Comparison of ENCODE assay signal across 8 cellular contexts in the genomic region with DNA sequence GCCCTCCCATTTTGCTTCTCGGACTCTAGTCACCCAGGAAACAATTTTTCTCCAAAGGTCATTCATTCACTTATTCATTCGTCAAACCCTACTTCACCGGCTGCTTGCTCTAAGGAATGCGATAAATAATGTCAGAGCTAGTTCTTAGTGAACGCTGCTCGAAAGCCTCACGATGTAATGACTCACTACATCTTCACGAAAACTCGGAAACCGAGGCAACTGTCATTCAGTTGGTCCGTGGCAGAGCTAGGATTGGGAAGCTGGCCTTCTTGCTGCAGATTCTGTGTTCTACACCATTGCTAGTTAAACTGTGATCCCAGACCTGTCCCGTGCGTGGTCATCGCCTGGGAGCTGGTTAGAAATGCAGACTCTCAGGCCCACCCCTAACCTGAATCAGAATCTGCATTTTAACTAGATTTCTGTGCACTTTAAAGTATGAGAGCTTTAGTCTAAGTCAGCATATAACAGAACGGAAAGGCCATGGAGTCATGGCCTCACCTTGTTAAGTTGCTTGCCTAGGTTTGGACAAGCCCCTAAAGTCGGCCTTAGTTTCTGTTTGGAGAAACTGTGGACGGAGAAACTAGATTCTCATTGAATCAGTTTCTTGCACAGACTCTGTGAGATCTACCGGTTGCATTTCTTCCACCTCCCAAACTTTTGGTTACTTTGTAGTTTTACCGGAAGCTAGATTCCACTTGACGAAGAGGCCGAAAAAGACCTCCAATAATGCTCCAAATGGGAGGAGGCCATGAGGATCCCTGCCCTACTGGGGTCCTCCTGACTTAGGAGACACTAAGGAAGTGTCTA. TPM values are rescaled to one million over a fixed set of nuclear protein-coding genes. Genes with fewer than 3 reads are reported as not detected.
DNase-seq lines count a peak whose midpoint lies in the region; ATAC-seq and TF ChIP-seq lines count a peak whose summit lies in the region.

No MANE protein-coding gene starts in this region.

- WGBS in testis, 2 donors, result 15 to 21% methylated on average over 21 of the region's 21 CpGs

- no peak for TF ChIP-seq CTCF in GM12865 (IDR thresholded peaks at IDR 0.05; ENCODE audit: insufficient read depth, low read depth, low read length, missing control alignments)
- TF ChIP-seq CTCF in ascending aorta (IDR thresholded peaks at IDR 0.05), result no peak
- TF ChIP-seq CTCF in testis (IDR thresholded peaks at IDR 0.05), result no peak

- H3K36me3 ChIP-seq in HUES6 (ENCODE audit: control insufficient read depth, insufficient read depth, low read length), result peaks cover 6% of the 10 kb centered on the region; the same call in 1 of the 2 replicates
- no peaks in the 10 kb centered on the region for H3K36me3 ChIP-seq in ascending aorta
- no peaks in the 10 kb centered on the region for H3K36me3 ChIP-seq in testis (ENCODE audit: low read depth, missing control alignments)

- peak overlapping the region; percentile 22 for H3K9ac ChIP-seq in HUES6 (ENCODE audit: low read length)

- DNase-seq in GM12865 (ENCODE audit: low read depth), result no peak
- DNase-seq in ascending aorta (ENCODE audit: low spot score in 2 of 2), result no peak
- DNase-seq in testis, result no peak
- DNase-seq in NCI-H1694 treated with DMSO at 0.1 percent for 48 hours (lab: John Stamatoyannopoulos, UW), result no peak
- no peak for DNase-seq in SW 1271 (lab: John Stamatoyannopoulos, UW)

- no peak for ATAC-seq in HG02588 (IDR thresholded peaks at IDR 0.05; ENCODE audit: unreplicated experiment)

- H3K27me3 ChIP-seq in HUES6 (ENCODE audit: control insufficient read depth, insufficient read depth, low read length) (no peaks in the 10 kb centered on the region), ascending aorta (no peaks in the 10 kb centered on the region), layer of hippocampus (ENCODE audit: control insufficient read depth, insufficient read depth, low read length) (no peaks in the 10 kb centered on the region), testis (no peaks in the 10 kb centered on the region)

- no peak for TF ChIP-seq POLR2A in testis (IDR thresholded peaks at IDR 0.05)

- H3K9me3 ChIP-seq in HUES6 (ENCODE audit: control insufficient read depth, insufficient read depth, low read depth, low read length) (no peaks in the 10 kb centered on the region), ascending aorta (no peaks in the 10 kb centered on the region), testis (no peaks in the 10 kb centered on the region)

- intact Hi-C loops in ascending aorta (cut with DNase I) (loop anchor here (10.0 kb wide), 1 partner anchor 623 kb away; a partner anchor contains a TSS), testis (cut with DNase I; ENCODE audit: low total_unique reads) (no loop called here)

- peak overlapping the region; percentile 72 for H3K4me3 ChIP-seq in GM12865 (ENCODE audit: low read depth, low read length)
- peak overlapping the region; percentile 82 for H3K4me3 ChIP-seq in HUES6 (ENCODE audit: low read depth, low read length)
- H3K4me3 ChIP-seq in ascending aorta, result peak overlapping the region; percentile 84 to 93
- H3K4me3 ChIP-seq in testis, result peak overlapping the region; percentile 70 to 81

- peaks cover 25% of the 10 kb centered on the region for H3K4me1 ChIP-seq in HUES6 (ENCODE audit: control insufficient read depth, insufficient read depth, low read length)
- H3K4me1 ChIP-seq in ascending aorta, result peaks cover 4 to 20% of the 10 kb centered on the region in 2 donors
- H3K4me1 ChIP-seq in testis, result peaks cover 36% of the 10 kb centered on the region

- H3K27ac ChIP-seq in HUES6 (ENCODE audit: low read depth, low read length) (no peak overlapping the region), ascending aorta (peak overlapping the region; percentile 46 to 83), layer of hippocampus (ENCODE audit: low read depth, low read length) (peak overlapping the region; percentile 68), testis (peak overlapping the region in 1 of 2 donors; percentile 29)

RNA-seq across cellular contexts. Expression of a gene that starts 0.6 kb away (rescaled TPM):
- 130 TPM for total RNA-seq in ascending aorta
- total RNA-seq in testis, result 10 to 100 TPM; 27.9 to 32.9 TPM
- 21.2 TPM for polyA plus RNA-seq in testis (ENCODE audit: insufficient read depth, low read depth, low replicate concordance)

RNA-seq across cellular contexts. Expression of a gene that starts 20.9 kb away (rescaled TPM):
- 1.6 TPM for total RNA-seq in ascending aorta
- total RNA-seq in testis, result 10 to 100 TPM; 13.7 to 18.7 TPM
- 20.5 TPM for polyA plus RNA-seq in testis (ENCODE audit: insufficient read depth, low read depth, low replicate concordance)

RNA-seq across cellular contexts. Expression of a gene that starts 21.3 kb away (rescaled TPM):
- total RNA-seq in ascending aorta, result 13.5 TPM
- 10 to 100 TPM; 25.1 TPM for total RNA-seq in testis
- 15.9 TPM for polyA plus RNA-seq in testis (ENCODE audit: insufficient read depth, low read depth, low replicate concordance)

RNA-seq across cellular contexts. Expression of a gene that starts 47.1 kb away (rescaled TPM):
- total RNA-seq in ascending aorta (8.7 TPM), testis (10 to 100 TPM; 19.7 to 26.3 TPM)
- polyA plus RNA-seq in testis (ENCODE audit: insufficient read depth, low read depth, low replicate concordance), result 9.3 TPM
